2 cellular contexts compared by ENCODE assay signal in genomic region chr10:3420527-3421469, GRCh38.
TF ChIP-seq lines count a peak whose summit lies in the region.

No MANE protein-coding gene starts in this region.

TF ChIP-seq in HEK293, 187 proteins besides CTCF, POLR2A, EP300 and RAD21:
- no peak for TF ChIP-seq ZNF138 (tag by site-specific recombination; IDR thresholded peaks at IDR 0.05; ENCODE audit: borderline replicate concordance)
- no peak for TF ChIP-seq ZNF76 (tag by site-specific recombination; IDR thresholded peaks at IDR 0.05; ENCODE audit: borderline replicate concordance, low read depth)
- no peak for TF ChIP-seq ZNF341 (tag by site-specific recombination; IDR thresholded peaks at IDR 0.05; ENCODE audit: low read depth)
- no peak for TF ChIP-seq ZNF626 (tag by site-specific recombination; IDR thresholded peaks at IDR 0.05)
- TF ChIP-seq BCL11A (tag by site-specific recombination; IDR thresholded peaks at IDR 0.05; ENCODE audit: low read depth) = no peak
- peak; percentile 74 for TF ChIP-seq ZNF18 (tag by site-specific recombination; IDR thresholded peaks at IDR 0.05)
- no peak for TF ChIP-seq ZNF221 (tag by site-specific recombination; IDR thresholded peaks at IDR 0.05; ENCODE audit: borderline replicate concordance)
- no peak for TF ChIP-seq ZNF394 (tag by site-specific recombination; IDR thresholded peaks at IDR 0.05; ENCODE audit: borderline replicate concordance)
- no peak for TF ChIP-seq ZNF146 (tag by site-specific recombination; IDR thresholded peaks at IDR 0.05)
- no peak for TF ChIP-seq GLIS1 (tag by site-specific recombination; IDR thresholded peaks at IDR 0.05)
- no peak for TF ChIP-seq INSM2 (tag by site-specific recombination; IDR thresholded peaks at IDR 0.05)
- TF ChIP-seq ZSCAN30 (tag by site-specific recombination; IDR thresholded peaks at IDR 0.05) = no peak
- TF ChIP-seq SETDB1 (IDR thresholded peaks at IDR 0.05; ENCODE audit: insufficient read length, low read length) = no peak
- TF ChIP-seq ZNF513 (tag by site-specific recombination; IDR thresholded peaks at IDR 0.05) = no peak
- TF ChIP-seq ZSCAN18 (tag by site-specific recombination; IDR thresholded peaks at IDR 0.05) = no peak
- peak; percentile 99 for TF ChIP-seq ZEB2 (tag by site-specific recombination; IDR thresholded peaks at IDR 0.05)
- no peak for TF ChIP-seq ZNF140 (tag by site-specific recombination; IDR thresholded peaks at IDR 0.05)

TF ChIP-seq in GM12878, 131 proteins besides CTCF, POLR2A, EP300 and RAD21:
- TF ChIP-seq PKNOX1 (IDR thresholded peaks at IDR 0.05) (peak; percentile 54; the same call in 1 of the 2 replicates), ZSCAN29 (IDR thresholded peaks at IDR 0.05) (no peak)
